In the genomic region with DNA sequence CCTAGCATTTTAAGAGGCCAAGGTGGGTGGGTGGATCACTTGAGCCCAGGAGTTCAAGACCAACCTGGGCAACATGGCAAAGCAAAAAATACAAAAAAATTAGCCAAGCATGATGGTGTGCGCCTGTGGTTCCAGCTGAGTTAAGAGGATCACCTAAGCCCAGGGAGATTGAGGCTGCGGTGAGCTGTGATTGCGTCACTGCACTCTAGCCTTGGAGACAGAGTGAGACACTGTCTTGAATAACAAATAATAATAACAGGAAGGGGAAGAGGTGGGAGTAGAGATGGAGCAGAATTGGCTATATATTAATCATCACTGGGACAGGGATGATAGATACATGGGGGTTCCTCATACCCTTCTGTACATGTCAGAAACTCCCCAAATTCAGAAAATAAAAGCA, we compare ENCODE assay signal across 10 cellular contexts. TPM values are rescaled to one million over a fixed set of nuclear protein-coding genes. Genes with fewer than 3 reads are reported as not detected.
DNase-seq lines count a peak whose midpoint lies in the region; ATAC-seq, FAIRE-seq and TF ChIP-seq lines count a peak whose summit lies in the region.
"Had no signal": no experiment of that assay in that cellular context is flagged by ENCODE, and none has a peak within 500 bp of the region (broad histone marks: within the 10 kb centered on the region; RNA-seq: fewer than 3 reads in every experiment).

No MANE protein-coding gene starts in this region.

- H3F3A ChIP-seq in neural progenitor cell (ENCODE audit: low read depth), result no peaks in the 10 kb centered on the region

- H3K27ac Mint-ChIP-seq in neural progenitor cell (peak overlapping the region; percentile 50), Calu3 (ENCODE audit: unreplicated experiment) (no peak overlapping the region)

- CTCF ChIA-PET in GM12878 (lab: Yijun Ruan, JAX), result interaction anchor here (0.9 to 1.3 kb wide), 3 partner anchors 23 to 195 kb away, joined by 3 to 5 read pairs (median 3); partner anchors contain the start of gene NMB
- CTCF ChIA-PET in Calu3 (lab: Charles Lee), result no interaction called here

- H3K79me2 ChIP-seq in GM12878 (ENCODE audit: control insufficient read depth, insufficient read depth, low read length), result no peaks in the 10 kb centered on the region; the same call in 1 of the 2 replicates
- peaks cover 3% of the 10 kb centered on the region for H3K79me2 ChIP-seq in neural progenitor cell (ENCODE audit: low read depth)

- TF ChIP-seq RAD21 in GM12878 (IDR thresholded peaks at IDR 0.05; ENCODE audit: insufficient read depth, low read depth, low read length), result no peak

- no peak overlapping the region for H3K4me3 ChIP-seq in GM12878
- H3K4me3 ChIP-seq in neural progenitor cell, result no peak overlapping the region
- H3K4me3 ChIP-seq: skin epidermis had no signal

- H3K27ac ChIP-seq in GM12878 (ENCODE audit: control insufficient read depth, insufficient read depth), result no peak overlapping the region
- H3K27ac ChIP-seq in neural progenitor cell, result no peak overlapping the region
- H3K27ac ChIP-seq: skin epidermis had no signal

- BruUV-seq in GM12878 (replicated peaks; lab: Mats Ljungman, UMichigan) (no TSS peak), Calu3 (replicated peaks; lab: Mats Ljungman, UMichigan) (no TSS peak)

- H4K20me1 ChIP-seq in GM12878 (ENCODE audit: control insufficient read depth, insufficient read depth) (no peaks in the 10 kb centered on the region), neural progenitor cell (ENCODE audit: low read depth) (peaks cover under 1% of the 10 kb centered on the region)

- peaks cover 27% of the 10 kb centered on the region for H3K36me3 Mint-ChIP-seq in neural progenitor cell
- peaks cover 47% of the 10 kb centered on the region for H3K36me3 Mint-ChIP-seq in Calu3 (ENCODE audit: insufficient read depth, unreplicated experiment)

- no peaks in the 10 kb centered on the region for H3K9me3 Mint-ChIP-seq in neural progenitor cell
- no peaks in the 10 kb centered on the region for H3K9me3 Mint-ChIP-seq in Calu3 (ENCODE audit: low read depth, unreplicated experiment)

- SMC1A ChIA-PET in GM12878 (lab: Charles Lee; ENCODE audit: uncharacterized antibody, unreplicated experiment), result interaction anchor here (1.4 kb wide), 2 partner anchors 10 to 15 kb away, joined by 3 to 4 read pairs; no protein-coding TSS in a partner anchor

- H3K4me2 ChIP-seq in GM12878 (ENCODE audit: control insufficient read depth, insufficient read depth) (no peak overlapping the region), neural progenitor cell (no peak overlapping the region)

- H3K4me3 Mint-ChIP-seq in neural progenitor cell, result no peak overlapping the region
- H3K4me3 Mint-ChIP-seq in Calu3 (ENCODE audit: low read depth, unreplicated experiment), result no peak overlapping the region

- no peak overlapping the region for H3K9ac ChIP-seq in GM12878 (ENCODE audit: control insufficient read depth, insufficient read depth, low read length)
- H3K9ac ChIP-seq in neural progenitor cell, result no peak overlapping the region

- peaks cover 0 to 14% of the 10 kb centered on the region in 2 experiments; a peak in 3 of 4 replicates for H3K36me3 ChIP-seq in GM12878 (ENCODE audit: control insufficient read depth in 2 of 2, insufficient read depth in 2 of 2, low read length in 1 of 2)
- H3K36me3 ChIP-seq in neural progenitor cell, result peaks cover 5% of the 10 kb centered on the region

- DNase-seq in RCC 7860 (ENCODE audit: low spot score), result peak; percentile 58
- no peak for DNase-seq in GM12878 (ENCODE audit: low read depth, low spot score)
- no peak for DNase-seq in neural progenitor cell (ENCODE audit: low spot score)
- no peak for DNase-seq in mesenteric fat pad (ENCODE audit: low spot score)
- DNase-seq in Calu3, result no peak
- no peak for DNase-seq in NCI-H1092 (lab: John Stamatoyannopoulos, UW)
- DNase-seq in GM13976 (ENCODE audit: low spot score), result no peak
- DNase-seq: NCI-H524 had no signal

- FAIRE-seq in RCC 7860 (lab: Jason Lieb, UNC) (no peak), GM12878 (lab: Jason Lieb, UNC) (peak; percentile 18)

- intact Hi-C loops in GM12878 (cut with micrococcal nuclease; ENCODE audit: unreplicated experiment) (no loop called here), Calu3 (cut with micrococcal nuclease; ENCODE audit: unreplicated experiment) (no loop called here)

- in situ Hi-C loops in GM12878 (cut with MboI) (no loop called here), GM13976 (cut with MboI; ENCODE audit: low sequenced_read_pairs, unreplicated experiment) (no loop called here)

- H2AFZ ChIP-seq in GM12878 (ENCODE audit: control insufficient read depth, low read depth, low read length) (no peak overlapping the region), neural progenitor cell (replicated peaks) (no peak overlapping the region)

- no peaks in the 10 kb centered on the region for H3K4me1 Mint-ChIP-seq in neural progenitor cell
- no peaks in the 10 kb centered on the region for H3K4me1 Mint-ChIP-seq in Calu3 (ENCODE audit: low read depth, unreplicated experiment)

- H3K4me1 ChIP-seq in GM12878 (ENCODE audit: control insufficient read depth, insufficient read depth, low read length) (0 out of 2 replicates have a peak, but pooled peaks cover 4% of the 10 kb centered on the region), neural progenitor cell (no peaks in the 10 kb centered on the region)

- no peak for TF ChIP-seq CTCF in GM12878 (IDR thresholded peaks at IDR 0.05 in 2 of 3, conservative IDR thresholded peaks at IDR 0.05 in 1 of 3; ENCODE audit: control insufficient read depth in 2 of 3, extremely low read depth in 1 of 3, insufficient read depth in 1 of 3, low read depth in 3 of 3, low read length in 3 of 3)
- no peak for TF ChIP-seq CTCF in neural progenitor cell (IDR thresholded peaks at IDR 0.05)
- TF ChIP-seq CTCF in Calu3 (IDR thresholded peaks at IDR 0.05; ENCODE audit: unreplicated experiment), result no peak
- no peak for TF ChIP-seq CTCF in GM13976 (IDR thresholded peaks at IDR 0.05; ENCODE audit: borderline replicate concordance, control extremely low read depth, extremely low read depth, insufficient read depth, missing control alignments)

- POLR2A ChIA-PET in GM12878 (lab: Charles Lee), result no interaction called here

- RAD21 ChIA-PET in GM12878 (lab: Charles Lee; ENCODE audit: unreplicated experiment), result interaction anchor here (1.2 kb wide), 1 partner anchor 247 kb away, joined by 3 read pairs; no protein-coding TSS in a partner anchor

- 30% methylated on average over 3 of the region's 3 CpGs for WGBS in GM12878 (ENCODE audit: insufficient coverage, insufficient replicate concordance, low lambda C conversion rate, missing lambda C conversion rate)

- TF ChIP-seq EP300 in GM12878 (IDR thresholded peaks at IDR 0.05; ENCODE audit: borderline replicate concordance in 1 of 2, control insufficient read depth in 1 of 2, low read depth in 2 of 2, low read length in 2 of 2), result no peak

- H3K9me3 ChIP-seq in GM12878 (replicated peaks; ENCODE audit: control insufficient read depth, insufficient read depth, low read length) (no peaks in the 10 kb centered on the region), neural progenitor cell (ENCODE audit: low read depth) (no peaks in the 10 kb centered on the region)

- H3K27me3 Mint-ChIP-seq in neural progenitor cell (ENCODE audit: insufficient read depth, low read depth) (no peaks in the 10 kb centered on the region), Calu3 (ENCODE audit: unreplicated experiment) (no peaks in the 10 kb centered on the region)

- TF ChIP-seq POLR2A in GM12878 (IDR thresholded peaks at IDR 0.05; ENCODE audit: low read depth, low read length), result no peak

- H3K27me3 ChIP-seq in GM12878 (replicated peaks in 1 of 2; ENCODE audit: control insufficient read depth in 2 of 2, insufficient read depth in 2 of 2, low read length in 1 of 2), result no peaks in the 10 kb centered on the region
- H3K27me3 ChIP-seq in neural progenitor cell, result no peaks in the 10 kb centered on the region

- ATAC-seq in GM19351 (IDR thresholded peaks at IDR 0.05; ENCODE audit: unreplicated experiment), result peak; percentile 69
- ATAC-seq in GM12878, result no peak

RNA-seq across cellular contexts. Expression of gene NMB, which starts 23.8 kb away (rescaled TPM):
- total RNA-seq in GM12878 (2013; cell fraction: nucleolus; rRNA removed), result 0.73 TPM in 1 of 2 replicates, not detected in the other
- total RNA-seq in GM12878 (2014; rRNA removed) (2.5 and 4.1 TPM in 2 replicates), GM12878 (2014; rRNA removed; fragmentation: Illumina TruSeq; extraction: Trizol) (0.67 and 1.8 TPM in 2 replicates), GM12878 (2021) (1.3 and 2.8 TPM in 2 replicates), neural progenitor cell (ENCODE audit: low replicate concordance) (0.24 and 3.7 TPM in 2 replicates), mesenteric fat pad (67.0 TPM), Calu3 (2022) (10.9 and 16.6 TPM in 2 replicates)
- polyA plus RNA-seq in GM12878 (2011; ENCODE audit: low read depth), result not detected
- polyA plus RNA-seq in GM12878 (2011; rRNA removed) (0.62 and 0.76 TPM in 2 replicates), GM12878 (2014; fragmentation: Illumina TruSeq; extraction: Trizol) (0.76 and 0.81 TPM in 2 replicates), GM12878 (2014; fragmentation: Nextera tagmentation; extraction: Ambion mirVana) (under 1 TPM; 0.32 to 0.91 TPM), GM12878 (2014; rRNA removed) (2.9 and 3.6 TPM in 2 replicates), GM12878 (2016; fragmentation: Nextera tagmentation; extraction: Ambion mirVana) (1 to 10 TPM; 2.2 to 2.7 TPM)
- polyA plus RNA-seq in GM12878 (2011; cell fraction: cytosol; rRNA removed), result 0.79 and 1.3 TPM in 2 replicates
- polyA plus RNA-seq in GM12878 (2011; cell fraction: nucleus; rRNA removed), result 0.85 and 0.97 TPM in 2 replicates
- polyA plus RNA-seq in GM12878 (2012), result 1.0 and 1.7 TPM in 2 replicates
- polyA minus RNA-seq in GM12878 (2011; rRNA and poly(A)+ RNA removed), result 0.26 TPM in 1 of 2 replicates, not detected in the other
- not detected in 2 replicates for polyA minus RNA-seq in GM12878 (2011; cell fraction: cytosol; rRNA and poly(A)+ RNA removed)
- 0.24 TPM in 1 of 2 replicates, not detected in the other for polyA minus RNA-seq in GM12878 (2011; cell fraction: nucleus; rRNA and poly(A)+ RNA removed)

RNA-seq across cellular contexts. Expression of gene WDR73, which starts 27.7 kb away (rescaled TPM):
- total RNA-seq in GM12878 (2013; cell fraction: nucleolus; rRNA removed), result 44.1 and 50.6 TPM in 2 replicates
- total RNA-seq in GM12878 (2014; rRNA removed), result 15.4 and 16.4 TPM in 2 replicates
- 11.5 and 14.9 TPM in 2 replicates for total RNA-seq in GM12878 (2014; rRNA removed; fragmentation: Illumina TruSeq; extraction: Trizol)
- 13.6 and 21.6 TPM in 2 replicates for total RNA-seq in GM12878 (2021)
- polyA plus RNA-seq in GM12878 (2011; ENCODE audit: low read depth), result 9.2 TPM
- polyA plus RNA-seq in GM12878 (2011; rRNA removed), result 9.6 and 12.0 TPM in 2 replicates
- 13.3 and 16.0 TPM in 2 replicates for polyA plus RNA-seq in GM12878 (2011; cell fraction: cytosol; rRNA removed)
- 32.3 and 32.5 TPM in 2 replicates for polyA plus RNA-seq in GM12878 (2011; cell fraction: nucleus; rRNA removed)
- 12.0 and 12.3 TPM in 2 replicates for polyA plus RNA-seq in GM12878 (2012)
- polyA plus RNA-seq in GM12878 (2014; fragmentation: Illumina TruSeq; extraction: Trizol), result 17.3 and 17.5 TPM in 2 replicates
- 1 to 10 TPM; 4.4 to 7.0 TPM for polyA plus RNA-seq in GM12878 (2014; fragmentation: Nextera tagmentation; extraction: Ambion mirVana)
- polyA plus RNA-seq in GM12878 (2014; rRNA removed), result 19.9 and 20.3 TPM in 2 replicates
- 10 to 100 TPM; 25.4 to 25.6 TPM for polyA plus RNA-seq in GM12878 (2016; fragmentation: Nextera tagmentation; extraction: Ambion mirVana)
- polyA minus RNA-seq in GM12878 (2011; rRNA and poly(A)+ RNA removed), result 14.2 and 14.5 TPM in 2 replicates
- 4.0 and 5.3 TPM in 2 replicates for polyA minus RNA-seq in GM12878 (2011; cell fraction: cytosol; rRNA and poly(A)+ RNA removed)
- polyA minus RNA-seq in GM12878 (2011; cell fraction: nucleus; rRNA and poly(A)+ RNA removed), result 8.2 and 9.9 TPM in 2 replicates
- 37.4 and 46.8 TPM in 2 replicates for total RNA-seq in neural progenitor cell (ENCODE audit: low replicate concordance)
- total RNA-seq in mesenteric fat pad, result 20.3 TPM
- total RNA-seq in Calu3 (2022), result 53.1 and 53.3 TPM in 2 replicates

RNA-seq across cellular contexts. Expression of gene SEC11A, which starts 34.1 kb away (rescaled TPM):
- total RNA-seq in GM12878 (2013; cell fraction: nucleolus; rRNA removed), result 39.4 and 44.8 TPM in 2 replicates
- total RNA-seq in GM12878 (2014; rRNA removed) (99.2 and 137 TPM in 2 replicates), GM12878 (2014; rRNA removed; fragmentation: Illumina TruSeq; extraction: Trizol) (137 and 141 TPM in 2 replicates), GM12878 (2021) (106 and 109 TPM in 2 replicates), neural progenitor cell (ENCODE audit: low replicate concordance) (402 and 589 TPM in 2 replicates), mesenteric fat pad (142 TPM), Calu3 (2022) (214 and 243 TPM in 2 replicates)
- 96.8 TPM for polyA plus RNA-seq in GM12878 (2011; ENCODE audit: low read depth)
- polyA plus RNA-seq in GM12878 (2011; rRNA removed) (145 and 237 TPM in 2 replicates), GM12878 (2014; fragmentation: Illumina TruSeq; extraction: Trizol) (153 and 210 TPM in 2 replicates), GM12878 (2014; fragmentation: Nextera tagmentation; extraction: Ambion mirVana) (100 to 1,000 TPM; 132 to 152 TPM), GM12878 (2014; rRNA removed) (149 and 159 TPM in 2 replicates), GM12878 (2016; fragmentation: Nextera tagmentation; extraction: Ambion mirVana) (100 to 1,000 TPM; 131 to 147 TPM)
- 45.3 and 45.6 TPM in 2 replicates for polyA plus RNA-seq in GM12878 (2011; cell fraction: cytosol; rRNA removed)
- 28.1 and 37.8 TPM in 2 replicates for polyA plus RNA-seq in GM12878 (2011; cell fraction: nucleus; rRNA removed)
- polyA plus RNA-seq in GM12878 (2012), result 129 and 139 TPM in 2 replicates
- 46.0 and 48.4 TPM in 2 replicates for polyA minus RNA-seq in GM12878 (2011; rRNA and poly(A)+ RNA removed)
- polyA minus RNA-seq in GM12878 (2011; cell fraction: cytosol; rRNA and poly(A)+ RNA removed), result 20.2 and 26.7 TPM in 2 replicates
- 8.8 and 13.1 TPM in 2 replicates for polyA minus RNA-seq in GM12878 (2011; cell fraction: nucleus; rRNA and poly(A)+ RNA removed)
